In the genomic region with DNA sequence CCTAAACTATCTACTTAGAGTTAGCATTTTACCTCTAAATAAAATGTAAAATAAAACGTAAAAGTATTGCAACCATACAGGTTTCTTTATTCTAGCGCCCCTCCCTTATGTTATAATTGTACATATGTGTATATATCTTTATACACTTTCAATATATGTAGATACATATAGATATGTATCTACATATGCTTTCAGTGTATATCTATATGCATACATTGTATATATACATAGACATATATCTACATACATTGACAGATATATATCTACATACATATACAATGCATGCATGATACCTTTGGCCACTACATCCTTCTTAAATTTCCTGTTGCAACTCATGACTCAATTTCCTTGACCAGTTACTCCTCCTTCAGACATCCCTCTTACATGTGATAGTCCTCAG, we compare ENCODE assay signal across 19 cellular contexts. TPM values are rescaled to one million over a fixed set of nuclear protein-coding genes. Genes with fewer than 3 reads are reported as not detected.
A peak's percentile ranks its signal among the peaks of the same experiment; 100 is the strongest.
DNase-seq lines count a peak whose midpoint lies in the region; ATAC-seq and TF ChIP-seq lines count a peak whose summit lies in the region.
"Had no signal": no experiment of that assay in that cellular context is flagged by ENCODE, and none has a peak within 500 bp of the region (broad histone marks: within the 10 kb centered on the region; RNA-seq: fewer than 3 reads in every experiment).

No MANE protein-coding gene starts in this region.

- intact Hi-C loops in activated CD4-positive, alpha-beta T cell treated with anti-CD3 and anti-CD28 coated beads for 36 hours (cut with DNase I, micrococcal nuclease) = no loop called here

- no peak for ATAC-seq in activated CD4-positive, alpha-beta T cell treated with anti-CD3 and anti-CD28 coated beads for 36 hours
- ATAC-seq in stimulated activated naive B cell treated with anti-CD40 and anti-IgM and Interleukin-4, amounts not matched to agents 10 μg/mL and 1 μg/mL and 100 μg/mL, for 72 hours (replicated peaks) = no peak
- no peak for ATAC-seq in GM21526 (IDR thresholded peaks at IDR 0.05; ENCODE audit: low FRiP score, unreplicated experiment)

- H3K27me3 Mint-ChIP-seq in activated CD4-positive, alpha-beta T cell treated with anti-CD3 and anti-CD28 coated beads for 36 hours = no peaks in the 10 kb centered on the region
- H3K27me3 Mint-ChIP-seq in stimulated activated naive B cell treated with anti-CD40 and anti-IgM and Interleukin-4, amounts not matched to agents 10 μg/mL and 1 μg/mL and 100 μg/mL, for 72 hours = no peaks in the 10 kb centered on the region

- DNase-seq in activated CD4-positive, alpha-beta T cell treated with anti-CD3 and anti-CD28 coated beads for 36 hours = no peak
- no peak for DNase-seq in activated CD4-positive, alpha-beta T cell treated with anti-CD3 and anti-CD28 coated beads for 4 hours
- DNase-seq in dermis blood vessel endothelial cell (peak; percentile 22), Ammon's horn (ENCODE audit: low spot score) (no peak), SKM-1 (lab: John Stamatoyannopoulos, UW; ENCODE audit: unreplicated experiment) (no peak)
- no peak for DNase-seq in stimulated activated naive B cell treated with anti-CD40 and anti-IgM and Interleukin-4, amounts not matched to agents 10 μg/mL and 1 μg/mL and 100 μg/mL, for 72 hours
- DNase-seq: Calu3, IMR-90, NCI-H1048, NCI-H1436, NCI-H2029, NCI-H345, NCI-H524 treated with DMSO at 0.1 percent for 48 hours, RPMI8226, SHP77 treated with DMSO at 0.1 percent for 48 hours had no signal

- H3K36me3 Mint-ChIP-seq in activated CD4-positive, alpha-beta T cell treated with anti-CD3 and anti-CD28 coated beads for 36 hours (ENCODE audit: low read depth) = peaks cover 7% of the 10 kb centered on the region
- peaks cover 7 to 9% of the 10 kb centered on the region in 2 donors for H3K36me3 Mint-ChIP-seq in stimulated activated naive B cell treated with anti-CD40 and anti-IgM and Interleukin-4, amounts not matched to agents 10 μg/mL and 1 μg/mL and 100 μg/mL, for 72 hours

- peaks cover 0 to 4% of the 10 kb centered on the region in 2 experiments; a peak in 1 of 3 replicates for H3K36me3 ChIP-seq in HEK293 (ENCODE audit: control insufficient read depth in 2 of 2, insufficient read depth in 1 of 2, low read length in 2 of 2)

- no peaks in the 10 kb centered on the region for H3K9me3 Mint-ChIP-seq in activated CD4-positive, alpha-beta T cell treated with anti-CD3 and anti-CD28 coated beads for 36 hours (ENCODE audit: low read depth)
- no peaks in the 10 kb centered on the region for H3K9me3 Mint-ChIP-seq in stimulated activated naive B cell treated with anti-CD40 and anti-IgM and Interleukin-4, amounts not matched to agents 10 μg/mL and 1 μg/mL and 100 μg/mL, for 72 hours

- peaks cover 50% of the 10 kb centered on the region for H3K4me1 Mint-ChIP-seq in activated CD4-positive, alpha-beta T cell treated with anti-CD3 and anti-CD28 coated beads for 36 hours
- H3K4me1 Mint-ChIP-seq in stimulated activated naive B cell treated with anti-CD40 and anti-IgM and Interleukin-4, amounts not matched to agents 10 μg/mL and 1 μg/mL and 100 μg/mL, for 72 hours = peaks cover 15 to 54% of the 10 kb centered on the region in 2 donors

- no peak overlapping the region for H3K27ac ChIP-seq in HEK293 (ENCODE audit: extremely low read depth, low read depth, low read length)
- H3K27ac ChIP-seq: 22Rv1, HL-60 had no signal

- POLR2A ChIA-PET in activated CD4-positive, alpha-beta T cell treated with anti-CD3 and anti-CD28 coated beads for 36 hours (lab: Charles Lee) = no interaction called here
- POLR2A ChIA-PET in HEK293 (lab: Yijun Ruan, JAX) = no interaction called here

- H3K27ac Mint-ChIP-seq in activated CD4-positive, alpha-beta T cell treated with anti-CD3 and anti-CD28 coated beads for 36 hours = peak overlapping the region; percentile 1
- H3K27ac Mint-ChIP-seq in stimulated activated naive B cell treated with anti-CD40 and anti-IgM and Interleukin-4, amounts not matched to agents 10 μg/mL and 1 μg/mL and 100 μg/mL, for 72 hours = peak overlapping the region; percentile 7

- H3K4me3 ChIP-seq in HEK293 (ENCODE audit: low read depth, low read length) = no peak overlapping the region

- no peak for TF ChIP-seq CTCF in HEK293 (tag by site-specific recombination; IDR thresholded peaks at IDR 0.05)

- H3K4me1 ChIP-seq in HEK293 (ENCODE audit: control insufficient read depth, insufficient read depth, low read length) = peaks cover 3% of the 10 kb centered on the region

- H3K4me3 Mint-ChIP-seq in activated CD4-positive, alpha-beta T cell treated with anti-CD3 and anti-CD28 coated beads for 36 hours = no peak overlapping the region
- H3K4me3 Mint-ChIP-seq in stimulated activated naive B cell treated with anti-CD40 and anti-IgM and Interleukin-4, amounts not matched to agents 10 μg/mL and 1 μg/mL and 100 μg/mL, for 72 hours = no peak overlapping the region

- CTCF ChIA-PET in activated CD4-positive, alpha-beta T cell treated with anti-CD3 and anti-CD28 coated beads for 36 hours (lab: Charles Lee) = no interaction called here
- CTCF ChIA-PET in HEK293 (lab: Yijun Ruan, JAX) = no interaction called here

- H3K9me3 ChIP-seq in HEK293 (ENCODE audit: control insufficient read depth, insufficient read depth, low read depth, low read length) = no peaks in the 10 kb centered on the region

TF ChIP-seq in HEK293, 187 proteins besides CTCF, POLR2A, EP300 and RAD21:
- TF ChIP-seq ZBTB21 (tag by site-specific recombination; IDR thresholded peaks at IDR 0.05) (no peak), ZNF155 (tag by site-specific recombination; IDR thresholded peaks at IDR 0.05) (no peak), ZSCAN23 (tag by site-specific recombination; IDR thresholded peaks at IDR 0.05) (no peak), ZNF23 (tag by site-specific recombination; IDR thresholded peaks at IDR 0.05; ENCODE audit: borderline replicate concordance) (no peak), ZNF571 (tag by site-specific recombination; IDR thresholded peaks at IDR 0.05) (no peak), ZNF558 (tag by site-specific recombination; IDR thresholded peaks at IDR 0.05) (peak; percentile 97), ZNF596 (tag by site-specific recombination; IDR thresholded peaks at IDR 0.05) (no peak)
- TF ChIP-seq, protein P1, sequence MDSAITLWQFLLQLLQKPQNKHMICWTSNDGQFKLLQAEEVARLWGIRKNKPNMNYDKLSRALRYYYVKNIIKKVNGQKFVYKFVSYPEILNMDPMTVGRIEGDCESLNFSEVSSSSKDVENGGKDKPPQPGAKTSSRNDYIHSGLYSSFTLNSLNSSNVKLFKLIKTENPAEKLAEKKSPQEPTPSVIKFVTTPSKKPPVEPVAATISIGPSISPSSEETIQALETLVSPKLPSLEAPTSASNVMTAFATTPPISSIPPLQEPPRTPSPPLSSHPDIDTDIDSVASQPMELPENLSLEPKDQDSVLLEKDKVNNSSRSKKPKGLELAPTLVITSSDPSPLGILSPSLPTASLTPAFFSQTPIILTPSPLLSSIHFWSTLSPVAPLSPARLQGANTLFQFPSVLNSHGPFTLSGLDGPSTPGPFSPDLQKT (IDR thresholded peaks at IDR 0.05; ENCODE audit: borderline replicate concordance, low read depth, low read length) = no peak

RNA-seq across cellular contexts. Expression of a gene that starts 16.7 kb away (rescaled TPM):
- total RNA-seq in activated CD4-positive, alpha-beta T cell treated with anti-CD3 and anti-CD28 coated beads for 36 hours = 100 to 1,000 TPM in 1 of 2 experiments, 10 to 100 TPM in 1; 77.6 to 109 TPM
- total RNA-seq in dermis blood vessel endothelial cell = 48.3 and 68.5 TPM in 2 replicates
